ENCODE assay signal across 12 cellular contexts in genomic region chr3:87307805-87308204, GRCh38. TPM values are rescaled to one million over a fixed set of nuclear protein-coding genes. Genes with fewer than 3 reads are reported as not detected.
DNase-seq lines count a peak whose midpoint lies in the region; ATAC-seq and TF ChIP-seq lines count a peak whose summit lies in the region.
"Had no signal": no experiment of that assay in that cellular context is flagged by ENCODE, and none has a peak within 500 bp of the region (broad histone marks: within the 10 kb centered on the region; RNA-seq: fewer than 3 reads in every experiment).

No MANE protein-coding gene starts in this region.

- H3K9me2 ChIP-seq in PC-9 (ENCODE audit: insufficient read depth): no peaks in the 10 kb centered on the region

- peak; percentile 38 to 60 for ATAC-seq in activated CD4-positive, CD25-positive, alpha-beta regulatory T cell treated with anti-CD3 and anti-CD28 coated beads, Interleukin-2, amount 50 U/mL, for 24 hours
- ATAC-seq in HG02798 (IDR thresholded peaks at IDR 0.05; ENCODE audit: poor library complexity, unreplicated experiment): peak; percentile 72

- H3K4me3 Mint-ChIP-seq in activated naive CD8-positive, alpha-beta T cell treated with anti-CD3 and anti-CD28 coated beads for 36 hours: no peak overlapping the region
- H3K4me3 Mint-ChIP-seq: IgD-negative memory B cell had no signal

- WGBS in smooth muscle cell (ENCODE audit: low lambda C conversion rate): 98% methylated on average over 2 of the region's 2 CpGs

- H3K36me3 Mint-ChIP-seq in activated naive CD8-positive, alpha-beta T cell treated with anti-CD3 and anti-CD28 coated beads for 36 hours: no peaks in the 10 kb centered on the region
- H3K36me3 Mint-ChIP-seq: IgD-negative memory B cell had no signal

- H3K27me3 ChIP-seq in PC-9 (ENCODE audit: insufficient read depth, low read depth) (no peaks in the 10 kb centered on the region), smooth muscle cell (ENCODE audit: low read depth) (no peaks in the 10 kb centered on the region)
- H3K27me3 ChIP-seq: thyroid gland had no signal

- H2AFZ ChIP-seq in PC-9: no peak overlapping the region
- no peak overlapping the region for H2AFZ ChIP-seq in smooth muscle cell (ENCODE audit: low read depth)

- CTCF ChIA-PET in PC-9 (lab: Charles Lee): interaction anchor here (0.5 kb wide), 1 partner anchor 253 kb away, joined by 4 read pairs; no protein-coding TSS in a partner anchor

- no peaks in the 10 kb centered on the region for H3K9me3 Mint-ChIP-seq in activated naive CD8-positive, alpha-beta T cell treated with anti-CD3 and anti-CD28 coated beads for 36 hours

- no peaks in the 10 kb centered on the region for H3K27me3 Mint-ChIP-seq in activated naive CD8-positive, alpha-beta T cell treated with anti-CD3 and anti-CD28 coated beads for 36 hours

- H3K4me2 ChIP-seq in PC-9: no peak overlapping the region
- H3K4me2 ChIP-seq in smooth muscle cell: no peak overlapping the region

- H3K9me3 ChIP-seq in PC-9 (ENCODE audit: insufficient read depth, low read depth) (no peaks in the 10 kb centered on the region), smooth muscle cell (replicated peaks; ENCODE audit: low read depth) (no peaks in the 10 kb centered on the region)
- H3K9me3 ChIP-seq: thyroid gland had no signal

- intact Hi-C loops in PC-9 (cut with micrococcal nuclease; ENCODE audit: unreplicated experiment): loop anchor here (2.0 kb wide), 2 partner anchors 25 to 43 kb away; no protein-coding TSS in a partner anchor

- H3K27ac Mint-ChIP-seq in activated naive CD8-positive, alpha-beta T cell treated with anti-CD3 and anti-CD28 coated beads for 36 hours: no peak overlapping the region
- H3K27ac Mint-ChIP-seq: IgD-negative memory B cell had no signal

- BruUV-seq in PC-9 (replicated peaks; lab: Mats Ljungman, UMichigan): no TSS peak

- H4K20me1 ChIP-seq in PC-9 (ENCODE audit: insufficient read depth): no peaks in the 10 kb centered on the region
- no peaks in the 10 kb centered on the region for H4K20me1 ChIP-seq in smooth muscle cell (ENCODE audit: low read depth)

- POLR2A ChIA-PET in PC-9 (lab: Charles Lee; ENCODE audit: unreplicated experiment): no interaction called here

- no peaks in the 10 kb centered on the region for H3K36me3 ChIP-seq in PC-9 (ENCODE audit: low read depth)
- no peaks in the 10 kb centered on the region for H3K36me3 ChIP-seq in smooth muscle cell (ENCODE audit: low read depth)
- H3K36me3 ChIP-seq: thyroid gland had no signal

- no peak for DNase-seq in activated CD4-positive, CD25-positive, alpha-beta regulatory T cell treated with anti-CD3 and anti-CD28 coated beads, Interleukin-2, amount 50 U/mL, for 72 hours
- DNase-seq in PC-9 (no peak), smooth muscle cell (lab: John Stamatoyannopoulos, UW; ENCODE audit: unreplicated experiment) (no peak), AG20443 (ENCODE audit: low spot score) (no peak)
- no peak for DNase-seq in activated naive CD8-positive, alpha-beta T cell treated with anti-CD3 and anti-CD28 coated beads for 36 hours
- DNase-seq in activated CD4-positive, alpha-beta T cell treated with anti-CD3 and anti-CD28 coated beads for 4 hours: no peak
- DNase-seq: ACHN, NCI-H774, thyroid gland had no signal

- H3K79me2 ChIP-seq in PC-9 (ENCODE audit: low read depth) (no peaks in the 10 kb centered on the region), smooth muscle cell (ENCODE audit: low read depth) (no peaks in the 10 kb centered on the region)

- H3K4me1 Mint-ChIP-seq in activated naive CD8-positive, alpha-beta T cell treated with anti-CD3 and anti-CD28 coated beads for 36 hours: no peaks in the 10 kb centered on the region
- H3K4me1 Mint-ChIP-seq: IgD-negative memory B cell had no signal

- H3K9ac ChIP-seq in smooth muscle cell (ENCODE audit: low read depth): no peak overlapping the region

- H3K4me1 ChIP-seq in PC-9 (replicated peaks; ENCODE audit: insufficient read depth): peaks cover 8% of the 10 kb centered on the region; the same call in 1 of the 2 replicates
- no peaks in the 10 kb centered on the region for H3K4me1 ChIP-seq in smooth muscle cell (ENCODE audit: low read depth)
- H3K4me1 ChIP-seq: thyroid gland had no signal

- H3K4me3 ChIP-seq in PC-9: no peak overlapping the region
- H3K4me3 ChIP-seq in smooth muscle cell: no peak overlapping the region
- H3K4me3 ChIP-seq: thyroid gland had no signal

- TF ChIP-seq CTCF in PC-9 (conservative IDR thresholded peaks at IDR 0.05) (0 out of 2 replicates have a peak, but pooled peaks have one; percentile 34), smooth muscle cell (IDR thresholded peaks at IDR 0.05; ENCODE audit: borderline replicate concordance, insufficient read depth, poor library complexity, severe bottlenecking) (peak; percentile 37)

- H3F3A ChIP-seq in PC-9 (ENCODE audit: insufficient read depth, low read depth) (no peaks in the 10 kb centered on the region), smooth muscle cell (ENCODE audit: low read depth) (no peaks in the 10 kb centered on the region)

- no peak overlapping the region for H3K27ac ChIP-seq in PC-9
- no peak overlapping the region for H3K27ac ChIP-seq in smooth muscle cell (ENCODE audit: low read depth)
- H3K27ac ChIP-seq: thyroid gland had no signal

RNA-seq across cellular contexts. Expression of gene POU1F1, which starts 31.4 kb away (rescaled TPM):
- total RNA-seq in PC-9 (2021): not detected in 2 replicates
- total RNA-seq in smooth muscle cell: not detected in 2 replicates
- polyA plus RNA-seq in smooth muscle cell: not detected in 2 replicates
- not detected for total RNA-seq in activated naive CD8-positive, alpha-beta T cell treated with anti-CD3 and anti-CD28 coated beads for 36 hours
- total RNA-seq: thyroid gland had no signal
- polyA plus RNA-seq: IgD-negative memory B cell had no signal
